ENCODE assay signal across 8 cellular contexts in the genomic region with DNA sequence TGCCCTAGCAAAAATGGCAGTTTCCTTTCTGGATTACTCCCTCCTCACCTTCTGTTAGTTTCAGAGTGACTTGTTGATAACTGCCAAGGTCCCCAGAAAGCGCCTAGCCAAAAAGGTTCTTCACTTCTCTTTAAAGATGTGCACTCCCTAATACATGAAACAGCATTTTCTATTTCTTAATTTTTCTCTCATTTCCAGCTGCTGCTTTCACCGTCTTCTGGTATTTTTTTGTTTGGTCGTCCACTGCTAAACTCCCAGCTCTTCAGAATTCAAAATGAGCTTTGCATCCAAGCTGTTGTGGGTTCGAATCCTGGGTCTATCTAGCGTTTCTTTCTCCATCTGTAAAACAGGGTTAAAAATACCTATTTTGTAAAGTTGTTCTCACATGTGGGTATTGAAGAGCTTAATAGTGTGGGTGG.
DNase-seq lines count a peak whose midpoint lies in the region; ATAC-seq and TF ChIP-seq lines count a peak whose summit lies in the region.

No MANE protein-coding gene starts in this region.

- peak overlapping the region; percentile 86 for H3K4me3 ChIP-seq in BLaER1
- peak overlapping the region; percentile 87 to 88 for H3K4me3 ChIP-seq in duodenal mucosa (ENCODE audit: low read depth in 1 of 2, low read length in 2 of 2)

- DNase-seq in NAMALWA (ENCODE audit: low spot score) (peak; percentile 24), nephron progenitor cell (no peak), NCI-H187 (lab: John Stamatoyannopoulos, UW) (no peak)
- no peak for DNase-seq in stimulated activated CD4-positive, alpha-beta T cell treated with anti-CD3 and anti-CD28 coated beads, Interleukin-4, amount 100 ng/mL, for 24 hours

- no peaks in the 10 kb centered on the region for H4K20me1 ChIP-seq in BLaER1

- TF ChIP-seq CTCF in nephron progenitor cell (IDR thresholded peaks at IDR 0.05) = no peak

- peak overlapping the region; percentile 97; the same call in 1 of the 2 replicates for H3K27ac ChIP-seq in BLaER1
- H3K27ac ChIP-seq in duodenal mucosa (ENCODE audit: low read depth, low read length) = peak overlapping the region; percentile 12

- H3K4me2 ChIP-seq in BLaER1 = peak overlapping the region; percentile 90

- no peaks in the 10 kb centered on the region for H3K36me3 ChIP-seq in BLaER1
- no peaks in the 10 kb centered on the region for H3K36me3 ChIP-seq in duodenal mucosa (ENCODE audit: control insufficient read depth in 1 of 2, insufficient read depth in 2 of 2, low read length in 2 of 2)

- no peak overlapping the region for H3K27ac Mint-ChIP-seq in nephron progenitor cell

- H3K9ac ChIP-seq in BLaER1 (peak overlapping the region; percentile 94), duodenal mucosa (ENCODE audit: low read depth in 1 of 2, low read length in 2 of 2) (peak overlapping the region; percentile 94 to 99)

- H3K9me3 ChIP-seq in BLaER1 = no peaks in the 10 kb centered on the region
- no peaks in the 10 kb centered on the region for H3K9me3 ChIP-seq in duodenal mucosa (ENCODE audit: control insufficient read depth in 1 of 2, low read length in 2 of 2)

- no peaks in the 10 kb centered on the region for H3K9me3 Mint-ChIP-seq in nephron progenitor cell

- H3K27me3 ChIP-seq in BLaER1 (no peaks in the 10 kb centered on the region), duodenal mucosa (ENCODE audit: control insufficient read depth in 1 of 2, insufficient read depth in 2 of 2, low read length in 2 of 2) (no peaks in the 10 kb centered on the region)

- peaks cover 29% of the 10 kb centered on the region for H3K4me1 Mint-ChIP-seq in nephron progenitor cell

- peaks cover 4% of the 10 kb centered on the region for H3K36me3 Mint-ChIP-seq in nephron progenitor cell (ENCODE audit: low read depth)

- peaks cover 7% of the 10 kb centered on the region for H3K27me3 Mint-ChIP-seq in nephron progenitor cell (ENCODE audit: low read depth, poor library complexity)

- peak overlapping the region; percentile 94 for H3K4me3 Mint-ChIP-seq in nephron progenitor cell

- H3K4me1 ChIP-seq in BLaER1 (peaks cover 33% of the 10 kb centered on the region), duodenal mucosa (ENCODE audit: control insufficient read depth in 1 of 2, insufficient read depth in 2 of 2, low read length in 2 of 2) (peaks cover 7 to 15% of the 10 kb centered on the region in 2 donors)

- ATAC-seq in HG03045 (IDR thresholded peaks at IDR 0.05; ENCODE audit: unreplicated experiment) (no peak), GM18868 (IDR thresholded peaks at IDR 0.05; ENCODE audit: unreplicated experiment) (no peak)
